1 cellular context compared by ENCODE assay signal in genomic region chr14:44961730-44962572, GRCh38.
A peak's percentile ranks its signal among the peaks of the same experiment; 100 is the strongest.
TF ChIP-seq lines count a peak whose summit lies in the region.

TSS of gene KLHL28 (minus strand) at chr14:44961947. CDS start at chr14:44945928, 16,019 bp downstream.
TSS of gene TOGARAM1 (plus strand) at chr14:44962190. CDS start at chr14:44962422, 232 bp downstream.

TF ChIP-seq in GM12878, 131 proteins besides CTCF, POLR2A, EP300 and RAD21 (continued from another document and continues in another):
- TF ChIP-seq TCF3 (IDR thresholded peaks at IDR 0.05; ENCODE audit: borderline replicate concordance, insufficient read depth, low read depth, low read length) (peak; percentile 52; the same call in 1 of the 2 replicates), STAT3 (IDR thresholded peaks at IDR 0.05; ENCODE audit: low read depth, low read length) (no peak), ZNF687 (IDR thresholded peaks at IDR 0.05) (no peak), ZBTB11 (CRISPR knock-in tag; IDR thresholded peaks at IDR 0.05) (no peak; the same call in 1 of the 2 replicates), SPI1 (IDR thresholded peaks at IDR 0.05; ENCODE audit: borderline replicate concordance, insufficient read depth, low read depth, low read length) (peak; percentile 92), TAF1 (IDR thresholded peaks at IDR 0.05; ENCODE audit: borderline replicate concordance, low read depth, low read length) (peak; percentile 69), USF1 (IDR thresholded peaks at IDR 0.05; ENCODE audit: borderline replicate concordance, extremely low read length, insufficient read depth, low read depth, low read length) (peak; percentile 97), TCF7 (IDR thresholded peaks at IDR 0.05; ENCODE audit: borderline replicate concordance) (no peak), HDGF (IDR thresholded peaks at IDR 0.05) (peak; percentile 64; the same call in 1 of the 2 replicates), E4F1 (IDR thresholded peaks at IDR 0.05; ENCODE audit: borderline replicate concordance, partially characterized antibody) (peak; percentile 82), GATAD2B (conservative IDR thresholded peaks at IDR 0.05; ENCODE audit: low read depth) (no peak), IRF3 (IDR thresholded peaks at IDR 0.05) (no peak), ZNF24 (IDR thresholded peaks at IDR 0.05) (no peak), HSF1 (IDR thresholded peaks at IDR 0.05; ENCODE audit: low read depth, low read length) (no peak), PRDM15 (CRISPR knock-in tag; IDR thresholded peaks at IDR 0.05) (0 out of 2 replicates have a peak, but pooled peaks have one; percentile 30), KDM1A (IDR thresholded peaks at IDR 0.05; ENCODE audit: borderline replicate concordance) (no peak), ZSCAN29 (IDR thresholded peaks at IDR 0.05) (no peak), ASH2L (IDR thresholded peaks at IDR 0.05; ENCODE audit: borderline replicate concordance, low read depth) (no peak; the same call in 1 of the 2 replicates), SUPT20H (IDR thresholded peaks at IDR 0.05; ENCODE audit: borderline replicate concordance, control insufficient read depth, low read depth, low read length) (no peak), MEF2B (IDR thresholded peaks at IDR 0.05; ENCODE audit: partially characterized antibody, poor library complexity, severe bottlenecking) (peak; percentile 53), CHD4 (IDR thresholded peaks at IDR 0.05) (no peak), MXI1 (IDR thresholded peaks at IDR 0.05; ENCODE audit: low read depth, low read length) (peak; percentile 95), BACH1 (IDR thresholded peaks at IDR 0.05; ENCODE audit: borderline replicate concordance) (no peak), NR2C2 (IDR thresholded peaks at IDR 0.05; ENCODE audit: borderline replicate concordance, control insufficient read depth, insufficient read length, low read depth) (peak; percentile 83), MTA3 (IDR thresholded peaks at IDR 0.05; ENCODE audit: borderline replicate concordance, low read length) (no peak), CBX5 (IDR thresholded peaks at IDR 0.05; ENCODE audit: low read depth) (no peak), ZBTB40 (IDR thresholded peaks at IDR 0.05; ENCODE audit: borderline replicate concordance) (peak; percentile 97), FOXK2 (IDR thresholded peaks at IDR 0.05) (no peak; the same call in 1 of the 2 replicates), JUNB (IDR thresholded peaks at IDR 0.05) (no peak), STAT1 (conservative IDR thresholded peaks at IDR 0.05) (0 out of 2 replicates have a peak, but pooled peaks have one; percentile 6), BHLHE40 (IDR thresholded peaks at IDR 0.05; ENCODE audit: borderline replicate concordance in 1 of 2, low read depth in 2 of 2, low read length in 1 of 2) (peak; percentile 63 to 86; a peak in 3 of 4 replicates)
